1 cellular context compared by ENCODE assay signal in genomic region chr11:34192481-34193401, GRCh38.
TF ChIP-seq lines count a peak whose summit lies in the region.

No MANE protein-coding gene starts in this region.

TF ChIP-seq in SK-N-SH, 30 proteins besides CTCF, POLR2A, EP300 and RAD21 (continued from another document):
- TF ChIP-seq IRF3 (IDR thresholded peaks at IDR 0.05; ENCODE audit: low read depth, low read length): no peak
- no peak for TF ChIP-seq GATA2 (CRISPR knock-in tag; IDR thresholded peaks at IDR 0.05)
- peak; percentile 35; the same call in 1 of the 2 replicates for TF ChIP-seq POLR2AphosphoS5 (IDR thresholded peaks at IDR 0.05; ENCODE audit: low read depth, low read length)
- peak; percentile 71 for TF ChIP-seq JUND (IDR thresholded peaks at IDR 0.05)
- TF ChIP-seq EZH2phosphoT487 (IDR thresholded peaks at IDR 0.05; ENCODE audit: borderline replicate concordance, low read depth): no peak
- TF ChIP-seq TAF1 (IDR thresholded peaks at IDR 0.05; ENCODE audit: borderline replicate concordance, low read depth, low read length): peak; percentile 56; the same call in 1 of the 2 replicates
- no peak for TF ChIP-seq ELF1 (IDR thresholded peaks at IDR 0.05)
- TF ChIP-seq MAX (IDR thresholded peaks at IDR 0.05; ENCODE audit: low read depth): 0 out of 2 replicates have a peak, but pooled peaks have one; percentile 29
- TF ChIP-seq SMC3 (IDR thresholded peaks at IDR 0.05; ENCODE audit: low read depth, low read length): no peak
- TF ChIP-seq USF1 (IDR thresholded peaks at IDR 0.05; ENCODE audit: borderline replicate concordance, low read depth): no peak
- peak; percentile 55; the same call in 1 of the 2 replicates for TF ChIP-seq RXRA (IDR thresholded peaks at IDR 0.05; ENCODE audit: borderline replicate concordance, low read depth)
- TF ChIP-seq USF2 (IDR thresholded peaks at IDR 0.05; ENCODE audit: borderline replicate concordance, low read depth, low read length): no peak
